1 cellular context compared by ENCODE assay signal in genomic region chr11:34266987-34267386, GRCh38.
A peak's percentile ranks its signal among the peaks of the same experiment; 100 is the strongest.
TF ChIP-seq lines count a peak whose summit lies in the region.

No MANE protein-coding gene starts in this region.

TF ChIP-seq in HepG2, 621 proteins besides CTCF, POLR2A, EP300 and RAD21 (continued from another document):
- 0 out of 2 replicates have a peak, but pooled peaks have one; percentile 17 for TF ChIP-seq RARA (CRISPR knock-in tag; IDR thresholded peaks at IDR 0.05)
- TF ChIP-seq SOX13 (IDR thresholded peaks at IDR 0.05), result no peak
- 0 out of 4 replicates have a peak, but pooled peaks of 1 of the 2 experiments have one; percentile 7 for TF ChIP-seq SOX13 (CRISPR knock-in tag; conservative IDR thresholded peaks at IDR 0.05 in 1 of 2, IDR thresholded peaks at IDR 0.05 in 1 of 2)
- TF ChIP-seq ZNF781 (CRISPR knock-in tag; IDR thresholded peaks at IDR 0.05; ENCODE audit: borderline replicate concordance, not compliant biosample characterization), result no peak
